24 cellular contexts compared by ENCODE assay signal in the genomic region with DNA sequence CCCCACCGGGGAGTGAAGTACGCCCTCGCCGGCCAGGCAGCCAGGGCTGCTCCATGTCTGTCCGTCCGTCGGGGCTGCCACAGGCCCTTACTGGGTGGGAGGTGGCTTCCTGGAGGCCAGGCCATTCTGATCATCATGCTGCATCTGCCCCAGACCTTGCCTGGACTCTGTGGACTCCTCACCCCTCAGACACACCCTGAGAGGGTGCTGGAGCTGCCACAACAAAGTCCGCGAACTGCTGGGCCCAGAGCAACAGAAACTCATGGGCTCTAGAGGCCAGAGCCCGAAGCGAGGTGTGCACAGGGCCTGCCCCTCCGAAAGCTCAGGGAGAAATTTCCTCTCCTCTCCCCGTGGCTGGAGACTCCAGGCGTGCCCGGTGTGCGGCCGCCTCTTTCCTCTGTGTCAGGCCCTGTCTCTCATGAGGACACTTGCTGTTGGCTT.
DNase-seq lines count a peak whose midpoint lies in the region; ATAC-seq, FAIRE-seq and TF ChIP-seq lines count a peak whose summit lies in the region.
"Had no signal": no experiment of that assay in that cellular context is flagged by ENCODE, and none has a peak within 500 bp of the region (broad histone marks: within the 10 kb centered on the region; RNA-seq: fewer than 3 reads in every experiment).

No MANE protein-coding gene starts in this region.

- CTCF ChIA-PET in activated CD4-positive, alpha-beta T cell treated with anti-CD3 and anti-CD28 coated beads for 36 hours (lab: Charles Lee), result interaction anchor here (1.1 kb wide), 1 partner anchor 43 kb away, joined by 3 read pairs; no protein-coding TSS in a partner anchor
- CTCF ChIA-PET in H1 (lab: Charles Lee; ENCODE audit: partially characterized antibody), result interaction anchor here (1.4 to 1.6 kb wide), 2 partner anchors 12 to 44 kb away, joined by 3 to 8 read pairs; no protein-coding TSS in a partner anchor

- no peak overlapping the region for H2AFZ ChIP-seq in H1 (ENCODE audit: low read length)
- H2AFZ ChIP-seq: GM23248 had no signal

- H2BK20ac ChIP-seq in H1 (ENCODE audit: low read length), result no peak overlapping the region

- H3K27me3 ChIP-seq in H1 (replicated peaks in 1 of 4; ENCODE audit: control insufficient read depth in 3 of 4, extremely low read depth in 1 of 4, insufficient read depth in 3 of 4, low read length in 3 of 4), result peaks cover 5 to 58% (median 39%) of the 10 kb centered on the region in 4 experiments; a peak in 6 of 7 replicates
- H3K27me3 ChIP-seq: SJSA1 had no signal

- no peaks in the 10 kb centered on the region for H3K36me3 Mint-ChIP-seq in activated CD4-positive, alpha-beta T cell treated with anti-CD3 and anti-CD28 coated beads for 36 hours (ENCODE audit: low read depth)
- H3K36me3 Mint-ChIP-seq in natural killer cell treated with Interleukin-12 subunit alpha and Interleukin-12 subunit beta and Interleukin-15 and Interleukin-18, amount 100 ng/mL, for 72 hours, result no peaks in the 10 kb centered on the region
- no peaks in the 10 kb centered on the region for H3K36me3 Mint-ChIP-seq in type B pancreatic cell
- H3K36me3 Mint-ChIP-seq: activated CD8-positive, alpha-beta memory T cell treated with anti-CD3 and anti-CD28 coated beads, Interleukin-2, amount 10 ng/mL, durations not matched to agents 7 days and 5 days had no signal

- H3K23me2 ChIP-seq in H1 (ENCODE audit: low read depth, low read length), result no peaks in the 10 kb centered on the region

- peaks cover 0 to 2% of the 10 kb centered on the region in 2 experiments; a peak in 1 of 4 replicates for H3K9me3 ChIP-seq in H1 (ENCODE audit: insufficient read depth in 2 of 2, low read depth in 1 of 2, low read length in 1 of 2)

- H3K27ac ChIP-seq in H1 (ENCODE audit: low read depth, low read length), result no peak overlapping the region
- H3K27ac ChIP-seq: 22Rv1, epithelial cell of prostate, GM23248, SJSA1 had no signal

- no peak overlapping the region for H3K4me3 ChIP-seq in H1 (ENCODE audit: extremely low read depth in 1 of 4, insufficient read depth in 2 of 4, low read depth in 3 of 4, low read length in 4 of 4)
- H3K4me3 ChIP-seq: GM23248, SJSA1 had no signal

- H3K4me1 Mint-ChIP-seq in activated CD4-positive, alpha-beta T cell treated with anti-CD3 and anti-CD28 coated beads for 36 hours, result no peaks in the 10 kb centered on the region
- H3K4me1 Mint-ChIP-seq in natural killer cell treated with Interleukin-12 subunit alpha and Interleukin-12 subunit beta and Interleukin-15 and Interleukin-18, amount 100 ng/mL, for 72 hours (ENCODE audit: low read depth in 2 of 2), result no peaks in the 10 kb centered on the region
- H3K4me1 Mint-ChIP-seq in type B pancreatic cell (ENCODE audit: unreplicated experiment), result no peaks in the 10 kb centered on the region
- H3K4me1 Mint-ChIP-seq: activated CD8-positive, alpha-beta memory T cell treated with anti-CD3 and anti-CD28 coated beads, Interleukin-2, amount 10 ng/mL, durations not matched to agents 7 days and 5 days; B cell had no signal

- no peaks in the 10 kb centered on the region for H3K9me3 Mint-ChIP-seq in activated CD4-positive, alpha-beta T cell treated with anti-CD3 and anti-CD28 coated beads for 36 hours (ENCODE audit: low read depth)
- no peaks in the 10 kb centered on the region for H3K9me3 Mint-ChIP-seq in natural killer cell treated with Interleukin-12 subunit alpha and Interleukin-12 subunit beta and Interleukin-15 and Interleukin-18, amount 100 ng/mL, for 72 hours
- H3K9me3 Mint-ChIP-seq in type B pancreatic cell, result no peaks in the 10 kb centered on the region
- H3K9me3 Mint-ChIP-seq: dendritic cell treated with granulocyte-macrophage colony-stimulating factor and Interleukin-4, amounts not matched to agents 40 ng/mL and 50 ng/mL, for 4 days had no signal

- no peak overlapping the region for H2BK12ac ChIP-seq in H1 (ENCODE audit: low read depth, low read length)

- H3K14ac ChIP-seq in H1 (ENCODE audit: insufficient read length), result no peak overlapping the region

- no peak overlapping the region for H3K4me2 ChIP-seq in H1 (ENCODE audit: insufficient read depth in 1 of 2, low read depth in 2 of 2, low read length in 2 of 2)

- no peak for ATAC-seq in activated CD4-positive, alpha-beta T cell treated with anti-CD3 and anti-CD28 coated beads for 36 hours
- ATAC-seq in natural killer cell treated with Interleukin-12 subunit alpha and Interleukin-12 subunit beta and Interleukin-15 and Interleukin-18, amount 100 ng/mL, for 72 hours, result no peak
- ATAC-seq in HG02981 (IDR thresholded peaks at IDR 0.05; ENCODE audit: unreplicated experiment), result no peak
- ATAC-seq: activated CD8-positive, alpha-beta memory T cell treated with anti-CD3 and anti-CD28 coated beads, Interleukin-2, amount 10 ng/mL, durations not matched to agents 7 days and 5 days had no signal

- no peaks in the 10 kb centered on the region for H3K36me3 ChIP-seq in H1 (ENCODE audit: control insufficient read depth in 2 of 4, insufficient read depth in 4 of 4, low read length in 3 of 4)
- H3K36me3 ChIP-seq: SJSA1 had no signal

- POLR2A ChIA-PET in activated CD4-positive, alpha-beta T cell treated with anti-CD3 and anti-CD28 coated beads for 36 hours (lab: Charles Lee), result no interaction called here
- POLR2A ChIA-PET in H1 (lab: Charles Lee; ENCODE audit: partially characterized antibody), result no interaction called here

- H2BK120ac ChIP-seq in H1 (replicated peaks; ENCODE audit: low read depth, low read length), result no peak overlapping the region

- H2AK5ac ChIP-seq in H1 (ENCODE audit: low read depth, low read length), result no peak overlapping the region

- no peak overlapping the region for H4K91ac ChIP-seq in H1 (replicated peaks; ENCODE audit: insufficient read length, low read length)

- TF ChIP-seq CTCF in H1 (IDR thresholded peaks at IDR 0.05; ENCODE audit: control extremely low read depth in 1 of 3, insufficient read depth in 1 of 3, low read depth in 1 of 3, low read length in 3 of 3), result no peak
- TF ChIP-seq CTCF in type B pancreatic cell (conservative IDR thresholded peaks at IDR 0.05), result no peak

- H3K23ac ChIP-seq in H1 (ENCODE audit: insufficient read length), result no peak overlapping the region

- TF ChIP-seq RAD21 in H1 (IDR thresholded peaks at IDR 0.05 in 1 of 2, conservative IDR thresholded peaks at IDR 0.05 in 1 of 2; ENCODE audit: low read depth in 2 of 2, low read length in 2 of 2), result no peak

- H3K79me2 ChIP-seq in H1 (ENCODE audit: control insufficient read depth in 1 of 2, insufficient read depth in 2 of 2, low read length in 2 of 2), result no peaks in the 10 kb centered on the region

- WGBS in H1 (ENCODE audit: extremely low coverage in 1 of 2, insufficient coverage in 1 of 2, insufficient read length in 1 of 2, insufficient replicate concordance in 2 of 2, low coverage in 1 of 2, low lambda C conversion rate in 2 of 2, missing lambda C conversion rate in 1 of 2), 2 experiments, result 94% methylated on average over 13 of the region's 17 CpGs; no CpG with 5 or more reads in 1 of the 2 experiments

- H4K8ac ChIP-seq in H1 (ENCODE audit: extremely low read depth, insufficient read depth, low read length), result no peak overlapping the region

- H2BK5ac ChIP-seq in H1 (ENCODE audit: low read depth, low read length), result no peak overlapping the region

- H3K18ac ChIP-seq in H1 (ENCODE audit: extremely low read depth, low read length), result no peak overlapping the region

- H4K20me1 ChIP-seq in H1 (replicated peaks in 1 of 2; ENCODE audit: control insufficient read depth in 1 of 2, insufficient read depth in 2 of 2, low read length in 2 of 2), result peaks cover 0 to 2% of the 10 kb centered on the region in 2 experiments

- peaks cover 0 to 5% (median 0%) of the 10 kb centered on the region in 4 experiments; a peak in 4 of 7 replicates for H3K4me1 ChIP-seq in H1 (replicated peaks in 1 of 4; ENCODE audit: control insufficient read depth in 3 of 4, insufficient read depth in 4 of 4, low read length in 3 of 4)

- H2BK15ac ChIP-seq in H1 (ENCODE audit: low read length), result 0 out of 2 replicates have a peak overlapping the region, but pooled peaks have one; percentile 61

- no peak for TF ChIP-seq POLR2A in H1 (IDR thresholded peaks at IDR 0.05; ENCODE audit: control extremely low read depth in 1 of 2, low read depth in 2 of 2, low read length in 2 of 2)

- intact Hi-C loops in activated CD4-positive, alpha-beta T cell treated with anti-CD3 and anti-CD28 coated beads for 36 hours (cut with DNase I, micrococcal nuclease), result no loop called here

- peak; percentile 1 for DNase-seq in activated CD4-positive, alpha-beta T cell treated with anti-CD3 and anti-CD28 coated beads for 36 hours
- DNase-seq in activated CD4-positive, alpha-beta T cell treated with anti-CD3 and anti-CD28 coated beads, Interleukin-2, amount 50 U/mL, for 1 hour, result no peak
- DNase-seq in H1 (ENCODE audit: low read depth in 1 of 2, low spot score in 2 of 2) (no peak), type B pancreatic cell (ENCODE audit: extremely low spot score, unreplicated experiment) (peak; percentile 60), NCI-H748 treated with DMSO at 0.1 percent for 48 hours (lab: John Stamatoyannopoulos, UW) (no peak), hepatic stellate cell (ENCODE audit: low spot score) (no peak)
- peak; percentile 28 for DNase-seq in natural killer cell treated with Interleukin-12 subunit alpha and Interleukin-12 subunit beta and Interleukin-15 and Interleukin-18, amount 100 ng/mL, for 72 hours (ENCODE audit: low spot score)
- DNase-seq: activated CD4-positive, alpha-beta T cell treated with anti-CD3 and anti-CD28 coated beads for 1 hour; activated CD8-positive, alpha-beta memory T cell treated with anti-CD3 and anti-CD28 coated beads, Interleukin-2, amount 10 ng/mL, durations not matched to agents 7 days and 5 days; DMS 273 treated with DMSO at 0.1 percent for 48 hours; GM23248; IMR-90; mammary epithelial cell; MM.1S; NCI-H187; retina had no signal

- H4K5ac ChIP-seq in H1 (ENCODE audit: insufficient read length, low read depth, low read length), result no peak overlapping the region

- no peak overlapping the region for H3K4me3 Mint-ChIP-seq in activated CD4-positive, alpha-beta T cell treated with anti-CD3 and anti-CD28 coated beads for 36 hours
- H3K4me3 Mint-ChIP-seq in natural killer cell treated with Interleukin-12 subunit alpha and Interleukin-12 subunit beta and Interleukin-15 and Interleukin-18, amount 100 ng/mL, for 72 hours, result no peak overlapping the region
- no peak overlapping the region for H3K4me3 Mint-ChIP-seq in type B pancreatic cell
- H3K4me3 Mint-ChIP-seq: activated CD8-positive, alpha-beta memory T cell treated with anti-CD3 and anti-CD28 coated beads, Interleukin-2, amount 10 ng/mL, durations not matched to agents 7 days and 5 days; B cell; dendritic cell treated with granulocyte-macrophage colony-stimulating factor and Interleukin-4, amounts not matched to agents 40 ng/mL and 50 ng/mL, for 4 days had no signal

- H3K56ac ChIP-seq in H1 (replicated peaks; ENCODE audit: insufficient read length, low read depth, low read length), result no peak overlapping the region

- no peak overlapping the region for H3K27ac Mint-ChIP-seq in activated CD4-positive, alpha-beta T cell treated with anti-CD3 and anti-CD28 coated beads for 36 hours
- no peak overlapping the region for H3K27ac Mint-ChIP-seq in natural killer cell treated with Interleukin-12 subunit alpha and Interleukin-12 subunit beta and Interleukin-15 and Interleukin-18, amount 100 ng/mL, for 72 hours
- no peak overlapping the region for H3K27ac Mint-ChIP-seq in type B pancreatic cell
- H3K27ac Mint-ChIP-seq: activated CD8-positive, alpha-beta memory T cell treated with anti-CD3 and anti-CD28 coated beads, Interleukin-2, amount 10 ng/mL, durations not matched to agents 7 days and 5 days; B cell; dendritic cell treated with granulocyte-macrophage colony-stimulating factor and Interleukin-4, amounts not matched to agents 40 ng/mL and 50 ng/mL, for 4 days had no signal

- no peak for TF ChIP-seq EP300 in H1 (IDR thresholded peaks at IDR 0.05; ENCODE audit: borderline replicate concordance in 1 of 2, low read depth in 2 of 2, low read length in 2 of 2)

- no peaks in the 10 kb centered on the region for H3K27me3 Mint-ChIP-seq in activated CD4-positive, alpha-beta T cell treated with anti-CD3 and anti-CD28 coated beads for 36 hours
- H3K27me3 Mint-ChIP-seq in natural killer cell treated with Interleukin-12 subunit alpha and Interleukin-12 subunit beta and Interleukin-15 and Interleukin-18, amount 100 ng/mL, for 72 hours, result no peaks in the 10 kb centered on the region
- H3K27me3 Mint-ChIP-seq in type B pancreatic cell, result no peaks in the 10 kb centered on the region
- H3K27me3 Mint-ChIP-seq: activated CD8-positive, alpha-beta memory T cell treated with anti-CD3 and anti-CD28 coated beads, Interleukin-2, amount 10 ng/mL, durations not matched to agents 7 days and 5 days; B cell; dendritic cell treated with granulocyte-macrophage colony-stimulating factor and Interleukin-4, amounts not matched to agents 40 ng/mL and 50 ng/mL, for 4 days had no signal

- H3K4ac ChIP-seq in H1 (replicated peaks; ENCODE audit: insufficient read length, low read depth, low read length), result no peak overlapping the region

- H3K79me1 ChIP-seq in H1 (ENCODE audit: low read depth, low read length), result no peaks in the 10 kb centered on the region

- no peak for FAIRE-seq in H1 (lab: Jason Lieb, UNC)
- FAIRE-seq: frontal cortex, GM12892 had no signal

- no peak overlapping the region for H3K9ac ChIP-seq in H1 (replicated peaks in 1 of 4; ENCODE audit: extremely low read depth in 1 of 4, low read depth in 3 of 4, low read length in 3 of 4)
- H3K9ac ChIP-seq: GM23248 had no signal

Comparison
In these comparisons a context has a peak if more than half of its experiments do, and no peak if none do; other contexts are left out.
1. DNase-seq: peak in activated CD4-positive, alpha-beta T cell treated with anti-CD3 and anti-CD28 coated beads for 36 hours (single experiment), natural killer cell treated with Interleukin-12 subunit alpha and Interleukin-12 subunit beta and Interleukin-15 and Interleukin-18, amount 100 ng/mL, for 72 hours (single experiment) and type B pancreatic cell (single experiment); none in activated CD4-positive, alpha-beta T cell treated with anti-CD3 and anti-CD28 coated beads, Interleukin-2, amount 50 U/mL, for 1 hour (single experiment), H1 (0 of 2), NCI-H748 treated with DMSO at 0.1 percent for 48 hours (single experiment) and hepatic stellate cell (single experiment).